In the genomic region with DNA sequence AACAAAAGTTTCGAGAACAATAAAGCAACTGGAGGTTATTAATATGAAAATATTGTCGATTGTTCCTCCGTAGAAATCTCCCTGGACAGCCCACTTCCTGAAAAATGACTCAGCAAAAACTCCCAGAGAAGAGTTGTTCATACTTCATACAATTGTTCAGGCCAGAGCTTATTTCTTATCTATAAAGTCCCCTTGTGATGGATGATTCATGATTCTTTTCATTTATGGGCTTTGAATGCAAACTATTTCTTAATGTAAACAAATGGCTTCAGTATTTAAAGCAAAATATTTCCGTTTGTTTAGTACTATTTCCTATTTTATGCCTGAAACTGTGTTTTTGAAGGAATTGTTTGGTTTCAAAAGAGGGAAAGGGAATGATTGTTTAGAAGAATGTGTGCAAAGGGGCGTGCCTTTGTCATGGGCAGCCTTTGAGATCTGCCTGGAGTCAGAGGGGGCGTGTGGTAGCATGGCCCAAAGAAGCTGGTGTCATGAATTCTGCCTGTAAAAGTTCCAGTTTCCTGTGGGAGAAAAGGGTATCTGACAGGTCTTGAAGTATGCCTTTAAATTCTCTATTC, we compare ENCODE assay signal across 1 cellular context.
A peak's percentile ranks its signal among the peaks of the same experiment; 100 is the strongest.
TF ChIP-seq lines count a peak whose summit lies in the region.

No MANE protein-coding gene starts in this region.

TF ChIP-seq in SK-N-SH, 30 proteins besides CTCF, POLR2A, EP300 and RAD21 (continued from another document):
- TF ChIP-seq, protein P1, sequence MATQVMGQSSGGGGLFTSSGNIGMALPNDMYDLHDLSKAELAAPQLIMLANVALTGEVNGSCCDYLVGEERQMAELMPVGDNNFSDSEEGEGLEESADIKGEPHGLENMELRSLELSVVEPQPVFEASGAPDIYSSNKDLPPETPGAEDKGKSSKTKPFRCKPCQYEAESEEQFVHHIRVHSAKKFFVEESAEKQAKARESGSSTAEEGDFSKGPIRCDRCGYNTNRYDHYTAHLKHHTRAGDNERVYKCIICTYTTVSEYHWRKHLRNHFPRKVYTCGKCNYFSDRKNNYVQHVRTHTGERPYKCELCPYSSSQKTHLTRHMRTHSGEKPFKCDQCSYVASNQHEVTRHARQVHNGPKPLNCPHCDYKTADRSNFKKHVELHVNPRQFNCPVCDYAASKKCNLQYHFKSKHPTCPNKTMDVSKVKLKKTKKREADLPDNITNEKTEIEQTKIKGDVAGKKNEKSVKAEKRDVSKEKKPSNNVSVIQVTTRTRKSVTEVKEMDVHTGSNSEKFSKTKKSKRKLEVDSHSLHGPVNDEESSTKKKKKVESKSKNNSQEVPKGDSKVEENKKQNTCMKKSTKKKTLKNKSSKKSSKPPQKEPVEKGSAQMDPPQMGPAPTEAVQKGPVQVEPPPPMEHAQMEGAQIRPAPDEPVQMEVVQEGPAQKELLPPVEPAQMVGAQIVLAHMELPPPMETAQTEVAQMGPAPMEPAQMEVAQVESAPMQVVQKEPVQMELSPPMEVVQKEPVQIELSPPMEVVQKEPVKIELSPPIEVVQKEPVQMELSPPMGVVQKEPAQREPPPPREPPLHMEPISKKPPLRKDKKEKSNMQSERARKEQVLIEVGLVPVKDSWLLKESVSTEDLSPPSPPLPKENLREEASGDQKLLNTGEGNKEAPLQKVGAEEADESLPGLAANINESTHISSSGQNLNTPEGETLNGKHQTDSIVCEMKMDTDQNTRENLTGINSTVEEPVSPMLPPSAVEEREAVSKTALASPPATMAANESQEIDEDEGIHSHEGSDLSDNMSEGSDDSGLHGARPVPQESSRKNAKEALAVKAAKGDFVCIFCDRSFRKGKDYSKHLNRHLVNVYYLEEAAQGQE (IDR thresholded peaks at IDR 0.05; ENCODE audit: low read depth, low read length): no peak
- no peak for TF ChIP-seq POLR2AphosphoS5 (IDR thresholded peaks at IDR 0.05; ENCODE audit: low read depth, low read length)
- peak; percentile 9; the same call in 1 of the 2 replicates for TF ChIP-seq TCF12 (IDR thresholded peaks at IDR 0.05)
- peak; percentile 45; the same call in 1 of the 2 replicates for TF ChIP-seq ELF1 (IDR thresholded peaks at IDR 0.05)
- TF ChIP-seq RXRA (IDR thresholded peaks at IDR 0.05; ENCODE audit: borderline replicate concordance, low read depth): no peak
- no peak for TF ChIP-seq NFIC (IDR thresholded peaks at IDR 0.05; ENCODE audit: borderline replicate concordance)
- no peak for TF ChIP-seq MXI1 (IDR thresholded peaks at IDR 0.05; ENCODE audit: low read depth, low read length)
- TF ChIP-seq, protein P2, sequence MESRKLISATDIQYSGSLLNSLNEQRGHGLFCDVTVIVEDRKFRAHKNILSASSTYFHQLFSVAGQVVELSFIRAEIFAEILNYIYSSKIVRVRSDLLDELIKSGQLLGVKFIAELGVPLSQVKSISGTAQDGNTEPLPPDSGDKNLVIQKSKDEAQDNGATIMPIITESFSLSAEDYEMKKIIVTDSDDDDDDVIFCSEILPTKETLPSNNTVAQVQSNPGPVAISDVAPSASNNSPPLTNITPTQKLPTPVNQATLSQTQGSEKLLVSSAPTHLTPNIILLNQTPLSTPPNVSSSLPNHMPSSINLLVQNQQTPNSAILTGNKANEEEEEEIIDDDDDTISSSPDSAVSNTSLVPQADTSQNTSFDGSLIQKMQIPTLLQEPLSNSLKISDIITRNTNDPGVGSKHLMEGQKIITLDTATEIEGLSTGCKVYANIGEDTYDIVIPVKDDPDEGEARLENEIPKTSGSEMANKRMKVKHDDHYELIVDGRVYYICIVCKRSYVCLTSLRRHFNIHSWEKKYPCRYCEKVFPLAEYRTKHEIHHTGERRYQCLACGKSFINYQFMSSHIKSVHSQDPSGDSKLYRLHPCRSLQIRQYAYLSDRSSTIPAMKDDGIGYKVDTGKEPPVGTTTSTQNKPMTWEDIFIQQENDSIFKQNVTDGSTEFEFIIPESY (IDR thresholded peaks at IDR 0.05; ENCODE audit: borderline replicate concordance, low read depth): no peak
- peak; percentile 60; the same call in 1 of the 2 replicates for TF ChIP-seq FOSL2 (IDR thresholded peaks at IDR 0.05; ENCODE audit: borderline replicate concordance, low read depth)
- TF ChIP-seq RCOR1 (IDR thresholded peaks at IDR 0.05; ENCODE audit: low read length): no peak
